ENCODE assay signal across 29 cellular contexts in the genomic region with DNA sequence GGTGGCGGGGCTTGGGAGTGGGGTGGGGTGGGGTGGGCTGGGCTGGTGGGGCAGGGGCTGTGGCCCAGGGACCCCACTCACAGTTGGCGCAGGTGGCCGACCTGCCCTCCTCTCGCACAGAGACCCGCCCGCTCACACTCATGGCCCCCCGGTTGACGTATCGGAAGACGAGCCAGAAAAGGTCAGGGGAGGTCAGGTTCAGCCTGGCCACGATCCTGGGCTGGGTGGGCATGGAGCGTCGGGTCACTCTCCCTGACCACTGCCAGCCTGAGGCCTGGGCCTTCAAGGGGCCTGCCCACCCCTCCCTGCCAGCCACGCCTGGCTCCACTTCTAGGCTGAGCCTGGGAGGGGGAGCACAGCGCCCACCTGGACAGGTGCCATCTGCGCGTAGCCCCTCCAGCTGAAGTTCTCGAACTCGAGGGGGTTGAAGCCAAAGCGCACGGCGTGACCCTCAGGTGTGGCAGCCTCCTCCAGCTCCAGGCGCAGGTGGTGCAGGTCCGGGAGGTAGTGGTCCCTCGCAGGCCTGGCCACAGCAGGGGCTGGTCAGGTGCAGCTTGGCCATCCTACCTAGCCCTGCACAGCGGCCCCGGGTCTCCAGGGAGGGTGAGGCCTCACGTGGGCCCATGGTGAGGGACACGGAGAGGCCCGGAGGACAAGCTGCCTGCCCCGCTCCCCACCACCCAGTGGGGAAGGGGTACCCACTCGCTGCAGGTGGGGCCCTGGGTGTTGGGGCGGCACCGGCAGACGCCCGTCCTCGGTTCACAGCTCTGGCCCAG.
"Had no signal": no experiment of that assay in that cellular context is flagged by ENCODE, and none has a peak within 500 bp of the region (broad histone marks: within the 10 kb centered on the region; RNA-seq: fewer than 3 reads in every experiment).

No MANE protein-coding gene starts in this region.

- H3K4me3 Mint-ChIP-seq: dendritic cell treated with granulocyte-macrophage colony-stimulating factor and Interleukin-4, amounts not matched to agents 40 ng/mL and 50 ng/mL, for 4 days; endodermal cell; memory B cell; natural killer cell had no signal

- H3K36me3 ChIP-seq: colonic mucosa, neutrophil had no signal

- H3K4me2 ChIP-seq: hepatocyte, smooth muscle cell had no signal

- H3K9me3 Mint-ChIP-seq: dendritic cell treated with granulocyte-macrophage colony-stimulating factor and Interleukin-4, amounts not matched to agents 40 ng/mL and 50 ng/mL, for 4 days; endodermal cell; natural killer cell had no signal

- H3K27me3 ChIP-seq: colonic mucosa, gastroesophageal sphincter, heart left ventricle, hepatocyte, neutrophil, pancreas, tibial nerve, upper lobe of left lung had no signal

- H3K4me3 ChIP-seq: colonic mucosa, gastroesophageal sphincter, heart left ventricle, hepatocyte, lower lobe of right lung, pancreas, smooth muscle cell, thoracic aorta, tibial nerve, upper lobe of left lung had no signal

- H3K27ac Mint-ChIP-seq: dendritic cell treated with granulocyte-macrophage colony-stimulating factor and Interleukin-4, amounts not matched to agents 40 ng/mL and 50 ng/mL, for 4 days; endodermal cell; memory B cell; natural killer cell had no signal

- ATAC-seq: esophagus mucosa, heart left ventricle, left ventricle myocardium superior, lower lobe of right lung, natural killer cell, pancreas, sciatic nerve had no signal

- H3K79me2 ChIP-seq: hepatocyte had no signal

- H2AFZ ChIP-seq: hepatocyte had no signal

- H3K4me1 Mint-ChIP-seq: endodermal cell, natural killer cell had no signal

- H3K36me3 Mint-ChIP-seq: natural killer cell had no signal

- H3K27me3 Mint-ChIP-seq: memory B cell had no signal

- H3K27ac ChIP-seq: colonic mucosa, epithelial cell of prostate, heart left ventricle, hepatocyte, lower lobe of right lung, neutrophil, pancreas, thoracic aorta, tibial nerve, upper lobe of left lung had no signal

- H3K4me1 ChIP-seq: colonic mucosa, gastroesophageal sphincter, lower lobe of right lung, pancreas, tibial nerve, upper lobe of left lung had no signal

- H3K9me3 ChIP-seq: colonic mucosa, gastroesophageal sphincter, heart left ventricle, lower lobe of right lung, neutrophil, pancreas, thoracic aorta, tibial nerve, upper lobe of left lung had no signal

- DNase-seq: colonic mucosa; effector CD8-positive, alpha-beta T cell; endodermal cell; foreskin fibroblast; kidney; left ventricle myocardium superior; lower lobe of right lung; natural killer cell; retina; stimulated activated CD4-positive, alpha-beta T cell treated with anti-CD3 and anti-CD28 coated beads, Interleukin-12 subunit alpha, Interleukin-12 subunit beta, amount 100 ng/mL, for 4 hours; stimulated activated CD4-positive, alpha-beta T cell treated with anti-CD3 and anti-CD28 coated beads, Interleukin-1b, Interleukin-23, amount 100 ng/mL, for 48 hours; stimulated activated CD4-positive, alpha-beta T cell treated with anti-CD3 and anti-CD28 coated beads, Interleukin-4, amount 100 ng/mL, for 1 hour; stimulated activated CD8-positive, alpha-beta memory T cell treated with anti-CD3 and anti-CD28 coated beads, Interleukin-4, amount 100 ng/mL, for 48 hours; stimulated activated naive CD4-positive, alpha-beta T cell; substantia nigra had no signal
